ENCODE assay signal across 1 cellular context in the genomic region with DNA sequence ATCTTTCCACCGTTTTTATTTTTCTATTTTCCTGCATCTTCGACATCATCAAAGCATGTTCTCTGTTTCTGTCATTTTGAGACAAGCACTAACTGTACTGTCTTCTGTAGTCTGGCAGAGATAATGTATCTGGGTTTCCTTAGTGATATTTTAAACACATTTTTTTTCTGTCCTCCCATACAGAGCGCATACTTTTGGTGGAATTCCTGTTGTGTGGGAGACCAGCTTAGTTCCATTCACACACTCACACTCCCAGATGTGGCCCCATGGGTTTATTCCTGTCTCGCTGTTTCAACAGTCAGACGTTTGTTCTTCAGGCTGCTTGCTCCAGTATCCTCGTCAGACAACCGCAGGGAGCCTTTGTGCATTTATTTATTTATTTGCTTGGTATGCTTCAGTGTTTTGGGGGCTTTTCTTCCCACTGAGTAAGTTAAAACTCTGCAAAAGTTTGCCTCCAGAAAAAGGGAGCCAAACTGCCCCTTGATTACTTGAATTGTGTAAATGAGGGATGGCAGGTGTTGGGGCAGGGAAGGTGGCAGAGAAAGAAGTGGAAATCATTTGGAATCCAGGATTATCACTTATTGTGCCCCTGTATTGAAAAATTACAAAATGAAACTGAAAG.
TF ChIP-seq lines count a peak whose summit lies in the region.

No MANE protein-coding gene starts in this region.

TF ChIP-seq in WTC11, 78 proteins besides CTCF, POLR2A, EP300 and RAD21 (continued from another document):
- TF ChIP-seq, protein P1, sequence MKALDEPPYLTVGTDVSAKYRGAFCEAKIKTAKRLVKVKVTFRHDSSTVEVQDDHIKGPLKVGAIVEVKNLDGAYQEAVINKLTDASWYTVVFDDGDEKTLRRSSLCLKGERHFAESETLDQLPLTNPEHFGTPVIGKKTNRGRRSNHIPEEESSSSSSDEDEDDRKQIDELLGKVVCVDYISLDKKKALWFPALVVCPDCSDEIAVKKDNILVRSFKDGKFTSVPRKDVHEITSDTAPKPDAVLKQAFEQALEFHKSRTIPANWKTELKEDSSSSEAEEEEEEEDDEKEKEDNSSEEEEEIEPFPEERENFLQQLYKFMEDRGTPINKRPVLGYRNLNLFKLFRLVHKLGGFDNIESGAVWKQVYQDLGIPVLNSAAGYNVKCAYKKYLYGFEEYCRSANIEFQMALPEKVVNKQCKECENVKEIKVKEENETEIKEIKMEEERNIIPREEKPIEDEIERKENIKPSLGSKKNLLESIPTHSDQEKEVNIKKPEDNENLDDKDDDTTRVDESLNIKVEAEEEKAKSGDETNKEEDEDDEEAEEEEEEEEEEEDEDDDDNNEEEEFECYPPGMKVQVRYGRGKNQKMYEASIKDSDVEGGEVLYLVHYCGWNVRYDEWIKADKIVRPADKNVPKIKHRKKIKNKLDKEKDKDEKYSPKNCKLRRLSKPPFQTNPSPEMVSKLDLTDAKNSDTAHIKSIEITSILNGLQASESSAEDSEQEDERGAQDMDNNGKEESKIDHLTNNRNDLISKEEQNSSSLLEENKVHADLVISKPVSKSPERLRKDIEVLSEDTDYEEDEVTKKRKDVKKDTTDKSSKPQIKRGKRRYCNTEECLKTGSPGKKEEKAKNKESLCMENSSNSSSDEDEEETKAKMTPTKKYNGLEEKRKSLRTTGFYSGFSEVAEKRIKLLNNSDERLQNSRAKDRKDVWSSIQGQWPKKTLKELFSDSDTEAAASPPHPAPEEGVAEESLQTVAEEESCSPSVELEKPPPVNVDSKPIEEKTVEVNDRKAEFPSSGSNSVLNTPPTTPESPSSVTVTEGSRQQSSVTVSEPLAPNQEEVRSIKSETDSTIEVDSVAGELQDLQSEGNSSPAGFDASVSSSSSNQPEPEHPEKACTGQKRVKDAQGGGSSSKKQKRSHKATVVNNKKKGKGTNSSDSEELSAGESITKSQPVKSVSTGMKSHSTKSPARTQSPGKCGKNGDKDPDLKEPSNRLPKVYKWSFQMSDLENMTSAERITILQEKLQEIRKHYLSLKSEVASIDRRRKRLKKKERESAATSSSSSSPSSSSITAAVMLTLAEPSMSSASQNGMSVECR (CRISPR knock-in tag; IDR thresholded peaks at IDR 0.05; ENCODE audit: borderline replicate concordance) = no peak
- TF ChIP-seq, protein P2, sequence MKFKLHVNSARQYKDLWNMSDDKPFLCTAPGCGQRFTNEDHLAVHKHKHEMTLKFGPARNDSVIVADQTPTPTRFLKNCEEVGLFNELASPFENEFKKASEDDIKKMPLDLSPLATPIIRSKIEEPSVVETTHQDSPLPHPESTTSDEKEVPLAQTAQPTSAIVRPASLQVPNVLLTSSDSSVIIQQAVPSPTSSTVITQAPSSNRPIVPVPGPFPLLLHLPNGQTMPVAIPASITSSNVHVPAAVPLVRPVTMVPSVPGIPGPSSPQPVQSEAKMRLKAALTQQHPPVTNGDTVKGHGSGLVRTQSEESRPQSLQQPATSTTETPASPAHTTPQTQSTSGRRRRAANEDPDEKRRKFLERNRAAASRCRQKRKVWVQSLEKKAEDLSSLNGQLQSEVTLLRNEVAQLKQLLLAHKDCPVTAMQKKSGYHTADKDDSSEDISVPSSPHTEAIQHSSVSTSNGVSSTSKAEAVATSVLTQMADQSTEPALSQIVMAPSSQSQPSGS (CRISPR knock-in tag; IDR thresholded peaks at IDR 0.05; ENCODE audit: borderline replicate concordance, low read depth) = no peak
- TF ChIP-seq, protein P3, sequence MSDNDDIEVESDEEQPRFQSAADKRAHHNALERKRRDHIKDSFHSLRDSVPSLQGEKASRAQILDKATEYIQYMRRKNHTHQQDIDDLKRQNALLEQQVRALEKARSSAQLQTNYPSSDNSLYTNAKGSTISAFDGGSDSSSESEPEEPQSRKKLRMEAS (CRISPR knock-in tag; IDR thresholded peaks at IDR 0.05) = no peak
TF ChIP-seq in WTC11: peak in this region for 0.
